14 cellular contexts compared by ENCODE assay signal in the genomic region with DNA sequence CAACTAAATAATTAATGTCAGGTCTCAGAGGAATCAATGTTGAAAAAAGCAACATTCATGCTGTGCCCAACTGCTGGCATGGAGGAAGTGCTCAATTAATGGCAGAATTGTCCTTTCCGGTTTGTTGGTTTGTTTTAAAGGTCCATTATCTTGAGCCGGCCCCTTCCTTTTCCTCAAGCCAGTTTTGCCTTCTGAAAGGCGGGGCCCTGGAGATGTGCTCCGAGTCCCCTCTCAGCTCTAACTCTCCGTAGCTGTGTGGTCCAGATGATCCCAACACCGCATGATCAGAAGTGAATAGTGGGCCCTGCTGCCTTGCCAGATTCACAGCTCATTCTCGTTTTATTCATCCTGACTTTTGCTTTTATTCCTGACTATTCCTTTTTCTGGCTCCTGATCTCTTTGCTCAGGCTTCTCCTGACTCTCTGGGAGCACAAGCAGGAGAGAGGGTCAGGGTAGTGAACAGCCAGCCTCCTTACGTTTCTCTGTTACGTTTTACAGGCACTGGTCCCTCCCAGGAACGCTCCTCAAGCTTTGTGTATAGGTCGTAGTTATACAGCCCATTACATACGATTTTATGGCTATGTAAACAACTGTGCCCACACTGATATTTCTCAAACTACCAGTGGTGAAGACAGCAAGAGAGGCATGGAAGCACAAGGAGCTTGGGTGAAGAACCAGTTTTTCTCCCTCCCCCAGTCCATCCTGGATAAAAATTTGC.
"Had no signal": no experiment of that assay in that cellular context is flagged by ENCODE, and none has a peak within 500 bp of the region (broad histone marks: within the 10 kb centered on the region; RNA-seq: fewer than 3 reads in every experiment).

No MANE protein-coding gene starts in this region.

- H3K27me3 ChIP-seq: brain microvascular endothelial cell, esophagus squamous epithelium, uterus had no signal

- H3K27ac ChIP-seq: brain microvascular endothelial cell, esophagus squamous epithelium, uterus had no signal

- H3K36me3 ChIP-seq: brain microvascular endothelial cell, uterus had no signal

- DNase-seq: activated CD4-positive, alpha-beta T cell treated with anti-CD3 and anti-CD28 coated beads for 1 hour; activated CD4-positive, alpha-beta T cell treated with anti-CD3 and anti-CD28 coated beads, Interleukin-2, amount 50 U/mL, for 48 hours; activated gamma-delta T cell treated with Interleukin-2 at 50 U/mL for 16 hours; activated naive CD8-positive, alpha-beta T cell treated with anti-CD3 and anti-CD28 coated beads for 36 hours; activated T-cell treated with anti-CD3 and anti-CD28 coated beads, Interleukin-2, amount 50 U/mL, for 72 hours; brain microvascular endothelial cell; esophagus squamous epithelium; foreskin fibroblast; glutamatergic neuron; stimulated activated CD4-positive, alpha-beta T cell treated with anti-CD3 and anti-CD28 coated beads, Interleukin-2, amount 100 ng/mL, for 48 hours; stimulated activated CD8-positive, alpha-beta memory T cell treated with anti-CD3 and anti-CD28 coated beads, Interleukin-4, amount 100 ng/mL, for 48 hours; stimulated activated naive CD8-positive, alpha-beta T cell treated with anti-CD3 and anti-CD28 coated beads, Interleukin-15, amount 100 ng/mL, for 72 hours; T-helper 9 cell; uterus had no signal

- H3K4me3 ChIP-seq: esophagus squamous epithelium, uterus had no signal

- H3K9me3 ChIP-seq: esophagus squamous epithelium, uterus had no signal

- ATAC-seq: activated T-cell treated with anti-CD3 and anti-CD28 coated beads, Interleukin-2, amount 50 U/mL, for 72 hours; stimulated activated naive CD8-positive, alpha-beta T cell treated with anti-CD3 and anti-CD28 coated beads, Interleukin-15, amount 100 ng/mL, for 72 hours had no signal
